Comparison of ENCODE assay signal across 13 cellular contexts in the genomic region with DNA sequence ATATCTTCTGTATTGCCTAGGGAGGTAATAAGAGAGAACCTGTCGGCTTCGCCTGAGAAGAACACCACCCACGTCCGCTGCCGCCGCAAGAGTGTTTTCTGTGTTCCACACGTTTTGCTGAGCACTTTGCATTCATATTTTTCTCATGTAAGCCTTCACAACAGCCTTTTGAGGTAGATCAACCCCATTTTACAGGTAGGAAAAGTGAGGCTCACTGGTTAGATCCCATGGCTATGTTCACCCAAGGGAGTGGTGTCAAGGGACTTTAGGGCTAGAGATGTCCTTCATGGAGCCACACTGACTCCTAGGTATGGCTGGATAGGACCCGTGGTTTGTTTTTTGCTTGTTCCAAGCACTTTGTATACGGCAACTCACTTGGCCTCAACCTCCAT.
DNase-seq lines count a peak whose midpoint lies in the region; ATAC-seq lines count a peak whose summit lies in the region.
"Had no signal": no experiment of that assay in that cellular context is flagged by ENCODE, and none has a peak within 500 bp of the region (broad histone marks: within the 10 kb centered on the region; RNA-seq: fewer than 3 reads in every experiment).

No MANE protein-coding gene starts in this region.

- H3K4me1 Mint-ChIP-seq in activated CD4-positive, alpha-beta T cell treated with anti-CD3 and anti-CD28 coated beads, Interleukin-2, amount 10 ng/mL, durations not matched to agents 7 days and 5 days: peaks cover 75% of the 10 kb centered on the region
- H3K4me1 Mint-ChIP-seq in IgD-negative memory B cell: peaks cover 60 to 66% (median 61%) of the 10 kb centered on the region in 3 donors
- peaks cover 77 to 83% of the 10 kb centered on the region in 2 donors for H3K4me1 Mint-ChIP-seq in natural killer cell treated with Interleukin-12 subunit alpha and Interleukin-12 subunit beta and Interleukin-15 and Interleukin-18, amount 100 ng/mL, for 72 hours (ENCODE audit: low read depth in 2 of 2)

- H3K4me3 Mint-ChIP-seq in activated CD4-positive, alpha-beta T cell treated with anti-CD3 and anti-CD28 coated beads, Interleukin-2, amount 10 ng/mL, durations not matched to agents 7 days and 5 days: no peak overlapping the region
- peak overlapping the region; percentile 26 to 87 (median 64) for H3K4me3 Mint-ChIP-seq in IgD-negative memory B cell
- H3K4me3 Mint-ChIP-seq in natural killer cell treated with Interleukin-12 subunit alpha and Interleukin-12 subunit beta and Interleukin-15 and Interleukin-18, amount 100 ng/mL, for 72 hours: peak overlapping the region; percentile 67

- H3K36me3 Mint-ChIP-seq in activated CD4-positive, alpha-beta T cell treated with anti-CD3 and anti-CD28 coated beads, Interleukin-2, amount 10 ng/mL, durations not matched to agents 7 days and 5 days (ENCODE audit: low read depth): no peaks in the 10 kb centered on the region
- no peaks in the 10 kb centered on the region for H3K36me3 Mint-ChIP-seq in IgD-negative memory B cell
- peaks cover 0 to 6% of the 10 kb centered on the region in 2 donors for H3K36me3 Mint-ChIP-seq in activated naive CD4-positive, alpha-beta T cell treated with anti-CD3 and anti-CD28 coated beads, Interleukin-2, amount 50 U/mL, for 72 hours
- H3K36me3 Mint-ChIP-seq in natural killer cell treated with Interleukin-12 subunit alpha and Interleukin-12 subunit beta and Interleukin-15 and Interleukin-18, amount 100 ng/mL, for 72 hours: no peaks in the 10 kb centered on the region
- H3K36me3 Mint-ChIP-seq: naive thymus-derived CD8-positive, alpha-beta T cell had no signal

- CTCF ChIA-PET in activated CD4-positive, alpha-beta T cell treated with anti-CD3 and anti-CD28 coated beads, Interleukin-2, amount 10 ng/mL, durations not matched to agents 7 days and 5 days (lab: Charles Lee): interaction anchor here (0.6 to 2.7 kb wide), 6 partner anchors 14 to 162 kb away, joined by 3 to 7 read pairs (median 4); no protein-coding TSS in a partner anchor

- POLR2A ChIA-PET in activated CD4-positive, alpha-beta T cell treated with anti-CD3 and anti-CD28 coated beads, Interleukin-2, amount 10 ng/mL, durations not matched to agents 7 days and 5 days (lab: Charles Lee): interaction anchor here (0.7 kb wide), 1 partner anchor 70 kb away, joined by 3 read pairs; no protein-coding TSS in a partner anchor

- DNase-seq in activated CD4-positive, alpha-beta T cell treated with anti-CD3 and anti-CD28 coated beads, Interleukin-2, amount 10 ng/mL, durations not matched to agents 7 days and 5 days: no peak
- DNase-seq in activated CD4-positive, alpha-beta T cell treated with anti-CD3 and anti-CD28 coated beads for 1 hour: no peak
- DNase-seq in activated naive CD4-positive, alpha-beta T cell treated with anti-CD3 and anti-CD28 coated beads, Interleukin-2, amount 50 U/mL, for 72 hours (ENCODE audit: low spot score in 2 of 2): no peak
- no peak for DNase-seq in natural killer cell treated with Interleukin-12 subunit alpha and Interleukin-12 subunit beta and Interleukin-15 and Interleukin-18, amount 100 ng/mL, for 72 hours (ENCODE audit: low spot score)
- no peak for DNase-seq in stimulated activated CD4-positive, alpha-beta T cell treated with anti-CD3 and anti-CD28 coated beads, Interleukin-4, amount 100 ng/mL, for 4 hours
- no peak for DNase-seq in NCI-H2081 treated with DMSO at 0.1 percent for 48 hours (lab: John Stamatoyannopoulos, UW)
- DNase-seq in NCI-H1436 treated with DMSO at 0.1 percent for 48 hours (lab: John Stamatoyannopoulos, UW): no peak
- DNase-seq: HCEC 1CT, MG63, NCI-H345, psoas muscle had no signal

- H3K9me3 Mint-ChIP-seq in activated CD4-positive, alpha-beta T cell treated with anti-CD3 and anti-CD28 coated beads, Interleukin-2, amount 10 ng/mL, durations not matched to agents 7 days and 5 days: no peaks in the 10 kb centered on the region
- H3K9me3 Mint-ChIP-seq in IgD-negative memory B cell: no peaks in the 10 kb centered on the region
- H3K9me3 Mint-ChIP-seq in activated naive CD4-positive, alpha-beta T cell treated with anti-CD3 and anti-CD28 coated beads, Interleukin-2, amount 50 U/mL, for 72 hours: no peaks in the 10 kb centered on the region
- H3K9me3 Mint-ChIP-seq in natural killer cell treated with Interleukin-12 subunit alpha and Interleukin-12 subunit beta and Interleukin-15 and Interleukin-18, amount 100 ng/mL, for 72 hours: no peaks in the 10 kb centered on the region
- H3K9me3 Mint-ChIP-seq: naive thymus-derived CD8-positive, alpha-beta T cell had no signal

- ATAC-seq in activated naive CD4-positive, alpha-beta T cell treated with anti-CD3 and anti-CD28 coated beads, Interleukin-2, amount 50 U/mL, for 72 hours: no peak
- no peak for ATAC-seq in natural killer cell treated with Interleukin-12 subunit alpha and Interleukin-12 subunit beta and Interleukin-15 and Interleukin-18, amount 100 ng/mL, for 72 hours
- ATAC-seq: psoas muscle had no signal

- H3K27ac Mint-ChIP-seq in activated CD4-positive, alpha-beta T cell treated with anti-CD3 and anti-CD28 coated beads, Interleukin-2, amount 10 ng/mL, durations not matched to agents 7 days and 5 days: peak overlapping the region; percentile 84
- H3K27ac Mint-ChIP-seq in IgD-negative memory B cell: peak overlapping the region; percentile 46 to 88 (median 79)
- H3K27ac Mint-ChIP-seq in activated naive CD4-positive, alpha-beta T cell treated with anti-CD3 and anti-CD28 coated beads, Interleukin-2, amount 50 U/mL, for 72 hours: peak overlapping the region; percentile 75 to 98
- H3K27ac Mint-ChIP-seq in natural killer cell treated with Interleukin-12 subunit alpha and Interleukin-12 subunit beta and Interleukin-15 and Interleukin-18, amount 100 ng/mL, for 72 hours: peak overlapping the region; percentile 80 to 94

- no peaks in the 10 kb centered on the region for H3K27me3 Mint-ChIP-seq in activated CD4-positive, alpha-beta T cell treated with anti-CD3 and anti-CD28 coated beads, Interleukin-2, amount 10 ng/mL, durations not matched to agents 7 days and 5 days
- no peaks in the 10 kb centered on the region for H3K27me3 Mint-ChIP-seq in IgD-negative memory B cell
- H3K27me3 Mint-ChIP-seq in natural killer cell treated with Interleukin-12 subunit alpha and Interleukin-12 subunit beta and Interleukin-15 and Interleukin-18, amount 100 ng/mL, for 72 hours: no peaks in the 10 kb centered on the region
- H3K27me3 Mint-ChIP-seq: naive thymus-derived CD8-positive, alpha-beta T cell had no signal
